19 cellular contexts compared by ENCODE assay signal in genomic region chr7:87944547-87944946, GRCh38. TPM values are rescaled to one million over a fixed set of nuclear protein-coding genes. Genes with fewer than 3 reads are reported as not detected.
DNase-seq lines count a peak whose midpoint lies in the region; ATAC-seq, FAIRE-seq and TF ChIP-seq lines count a peak whose summit lies in the region.
"Had no signal": no experiment of that assay in that cellular context is flagged by ENCODE, and none has a peak within 500 bp of the region (broad histone marks: within the 10 kb centered on the region; RNA-seq: fewer than 3 reads in every experiment).

No MANE protein-coding gene starts in this region.

- no peak overlapping the region for H3K27ac Mint-ChIP-seq in natural killer cell
- H3K27ac Mint-ChIP-seq: B cell had no signal

- no peak overlapping the region for H3K9ac ChIP-seq in mesendoderm (ENCODE audit: low read length)

- H3K27me3 Mint-ChIP-seq in natural killer cell (ENCODE audit: low read depth in 2 of 2): no peaks in the 10 kb centered on the region
- H3K27me3 Mint-ChIP-seq: B cell; CD8-positive, alpha-beta memory T cell had no signal

- no peak for TF ChIP-seq CTCF in natural killer cell (IDR thresholded peaks at IDR 0.05)

- H4K5ac ChIP-seq in mesendoderm (ENCODE audit: low read length): no peak overlapping the region

- no peaks in the 10 kb centered on the region for H3K4me1 ChIP-seq in mesendoderm (ENCODE audit: control insufficient read depth, low read depth, low read length)
- H3K4me1 ChIP-seq: SJCRH30 had no signal

- H2BK5ac ChIP-seq in mesendoderm (ENCODE audit: low read length): no peak overlapping the region

- no peaks in the 10 kb centered on the region for H3K36me3 Mint-ChIP-seq in natural killer cell

- no peak overlapping the region for H3K27ac ChIP-seq in mesendoderm (ENCODE audit: low read depth, low read length)
- H3K27ac ChIP-seq: SJCRH30 had no signal

- no peak overlapping the region for H3K4me2 ChIP-seq in mesendoderm (ENCODE audit: low read length)

- H2BK15ac ChIP-seq in mesendoderm (replicated peaks; ENCODE audit: low read depth): no peak overlapping the region

- H3K27me3 ChIP-seq in mesendoderm (ENCODE audit: insufficient read depth, low read length, poor library complexity): no peaks in the 10 kb centered on the region
- H3K27me3 ChIP-seq: SJCRH30 had no signal

- no peak overlapping the region for H4K8ac ChIP-seq in mesendoderm (ENCODE audit: low read depth, low read length)

- peaks cover 0 to 4% of the 10 kb centered on the region in 2 donors for H3K4me1 Mint-ChIP-seq in natural killer cell
- H3K4me1 Mint-ChIP-seq: B cell had no signal

- no peak overlapping the region for H3K18ac ChIP-seq in mesendoderm (ENCODE audit: low read length)

- H3K79me1 ChIP-seq in mesendoderm (ENCODE audit: low read length): no peaks in the 10 kb centered on the region

- TF ChIP-seq POLR2A in GM12892 (IDR thresholded peaks at IDR 0.05; ENCODE audit: low read depth, low read length): no peak

- no peaks in the 10 kb centered on the region for H3K9me3 Mint-ChIP-seq in natural killer cell
- H3K9me3 Mint-ChIP-seq: CD8-positive, alpha-beta memory T cell had no signal

- WGBS in mesendoderm (ENCODE audit: extremely low coverage, insufficient coverage, low lambda C conversion rate): no CpG with 5 or more reads among the region's 3 CpGs

- H3K4me3 Mint-ChIP-seq in natural killer cell: no peak overlapping the region
- H3K4me3 Mint-ChIP-seq: B cell; CD8-positive, alpha-beta memory T cell had no signal

- FAIRE-seq in GM12892 (lab: Jason Lieb, UNC): peak; percentile 44

- H3K23ac ChIP-seq in mesendoderm (ENCODE audit: low read length): no peak overlapping the region

- no peak overlapping the region for H2AK5ac ChIP-seq in mesendoderm (ENCODE audit: low read length)

- DNase-seq in GM12892 (ENCODE audit: insufficient read length): no peak
- DNase-seq in mesendoderm: no peak
- DNase-seq in left cardiac atrium: no peak
- DNase-seq in NCI-H2196 treated with DMSO at 0.1 percent for 48 hours (lab: John Stamatoyannopoulos, UW; ENCODE audit: unreplicated experiment): no peak
- no peak for DNase-seq in natural killer cell
- no peak for DNase-seq in stimulated activated naive CD4-positive, alpha-beta T cell treated with Interleukin-2 at 50 U/mL for 16 hours (lab: John Stamatoyannopoulos, UW)
- DNase-seq: ACHN; CD8-positive, alpha-beta memory T cell; IMR-90; Kasumi-1; NCI-H1417; NCI-H2081; NCI-H524 treated with DMSO at 0.1 percent for 48 hours; OCI-M1; RPMI8226; SJCRH30 had no signal

- H3K36me3 ChIP-seq in mesendoderm (ENCODE audit: control insufficient read depth, insufficient read depth, low read length): no peaks in the 10 kb centered on the region
- H3K36me3 ChIP-seq: SJCRH30 had no signal

- ATAC-seq in GM19395 (IDR thresholded peaks at IDR 0.05; ENCODE audit: unreplicated experiment) (peak; percentile 60), HG03039 (IDR thresholded peaks at IDR 0.05; ENCODE audit: unreplicated experiment) (peak; percentile 63), left cardiac atrium (no peak), natural killer cell (no peak)

- no peaks in the 10 kb centered on the region for H3K79me2 ChIP-seq in mesendoderm (ENCODE audit: control insufficient read depth, insufficient read depth, low read length)

- no peak overlapping the region for H3K4me3 ChIP-seq in mesendoderm (ENCODE audit: low read length)
- H3K4me3 ChIP-seq: SJCRH30 had no signal

- no peak overlapping the region for H3K4ac ChIP-seq in mesendoderm (ENCODE audit: low read depth, low read length)

- intact Hi-C loops in left cardiac atrium (cut with DNase I) (no loop called here), natural killer cell (cut with micrococcal nuclease) (no loop called here)

- peak overlapping the region; percentile 35 for H3K56ac ChIP-seq in mesendoderm (ENCODE audit: low read length)

- H2BK120ac ChIP-seq in mesendoderm (ENCODE audit: low read depth, low read length): no peak overlapping the region

RNA-seq across cellular contexts. Expression of gene ADAM22, which starts 10.5 kb away (rescaled TPM):
- 8.5 TPM for polyA plus RNA-seq in GM12892 (2012; ENCODE audit: missing spikeins)
- polyA plus RNA-seq in mesendoderm (2013, experiment 1 of 2): 4.5 TPM
- 4.1 TPM for polyA plus RNA-seq in mesendoderm (2013, experiment 2 of 2)
- total RNA-seq in left cardiac atrium (1 to 10 TPM; 3.1 to 4.3 TPM), natural killer cell (1 to 10 TPM; 3.0 to 5.4 (median 3.7) TPM)

Comparison
In these comparisons a context has a peak if more than half of its experiments do, and no peak if none do; other contexts are left out.
1. ATAC-seq: peak in GM19395 (single experiment) and HG03039 (single experiment); none in left cardiac atrium (0 of 2) and natural killer cell (0 of 3).